13 cellular contexts compared by ENCODE assay signal in genomic region chr4:134202136-134202535, GRCh38. TPM values are rescaled to one million over a fixed set of nuclear protein-coding genes. Genes with fewer than 3 reads are reported as not detected.
A peak's percentile ranks its signal among the peaks of the same experiment; 100 is the strongest.
DNase-seq lines count a peak whose midpoint lies in the region; ATAC-seq and TF ChIP-seq lines count a peak whose summit lies in the region.
"Had no signal": no experiment of that assay in that cellular context is flagged by ENCODE, and none has a peak within 500 bp of the region (broad histone marks: within the 10 kb centered on the region; RNA-seq: fewer than 3 reads in every experiment).

No MANE protein-coding gene starts in this region.

- no peaks in the 10 kb centered on the region for H3K9me2 ChIP-seq in OCI-LY7 (ENCODE audit: insufficient read depth, low read length)

- H3K4me1 Mint-ChIP-seq in glutamatergic neuron (ENCODE audit: low read depth, unreplicated experiment): peaks cover 5% of the 10 kb centered on the region
- H3K4me1 Mint-ChIP-seq in activated naive CD8-positive, alpha-beta T cell treated with anti-CD3 and anti-CD28 coated beads for 36 hours: no peaks in the 10 kb centered on the region

- H3K27me3 ChIP-seq in BE2C: no peaks in the 10 kb centered on the region
- H3K27me3 ChIP-seq in psoas muscle (ENCODE audit: insufficient read depth in 3 of 3, low read length in 2 of 3): no peaks in the 10 kb centered on the region

- peaks cover 3% of the 10 kb centered on the region for H3K9me3 Mint-ChIP-seq in glutamatergic neuron (ENCODE audit: unreplicated experiment)
- peaks cover 3% of the 10 kb centered on the region for H3K9me3 Mint-ChIP-seq in activated naive CD8-positive, alpha-beta T cell treated with anti-CD3 and anti-CD28 coated beads for 36 hours

- H3K4me3 ChIP-seq in BE2C (ENCODE audit: low read depth, low read length): peak overlapping the region; percentile 72
- peak overlapping the region; percentile 75 for H3K4me3 ChIP-seq in SK-N-MC
- H3K4me3 ChIP-seq in psoas muscle: peak overlapping the region; percentile 68
- H3K4me3 ChIP-seq in OCI-LY7 (ENCODE audit: low read depth, low read length, poor library complexity, severe bottlenecking): no peak overlapping the region

- TF ChIP-seq CTCF in BE2C (IDR thresholded peaks at IDR 0.05; ENCODE audit: low read depth, low read length) (no peak), glutamatergic neuron (IDR thresholded peaks at IDR 0.05; ENCODE audit: partially characterized antibody, unreplicated experiment) (no peak), psoas muscle (IDR thresholded peaks at IDR 0.05) (no peak), OCI-LY7 (conservative IDR thresholded peaks at IDR 0.05; ENCODE audit: low read length) (no peak)

- no peak overlapping the region for H3K9ac ChIP-seq in SK-N-MC (ENCODE audit: insufficient read length)

- H3K27ac Mint-ChIP-seq in glutamatergic neuron (ENCODE audit: unreplicated experiment): no peak overlapping the region
- no peak overlapping the region for H3K27ac Mint-ChIP-seq in activated naive CD8-positive, alpha-beta T cell treated with anti-CD3 and anti-CD28 coated beads for 36 hours

- no peaks in the 10 kb centered on the region for H3K79me2 ChIP-seq in OCI-LY7 (ENCODE audit: insufficient read depth, low read depth, low read length)

- no peak for DNase-seq in BE2C
- DNase-seq in SK-N-MC (ENCODE audit: low read depth, low spot score): no peak
- DNase-seq in glutamatergic neuron: no peak
- DNase-seq in psoas muscle: no peak
- DNase-seq in OCI-LY7 (ENCODE audit: low spot score): no peak
- no peak for DNase-seq in activated naive CD8-positive, alpha-beta T cell treated with anti-CD3 and anti-CD28 coated beads for 36 hours
- DNase-seq: activated CD4-positive, alpha-beta T cell treated with anti-CD3 and anti-CD28 coated beads for 1 hour; AML-193; GF-D8; NCI-H187 treated with DMSO at 0.1 percent for 48 hours had no signal

- no peak for ATAC-seq in psoas muscle
- no peak for ATAC-seq in GM21619 (IDR thresholded peaks at IDR 0.05; ENCODE audit: unreplicated experiment)
- no peak for ATAC-seq in GM18867 (IDR thresholded peaks at IDR 0.05; ENCODE audit: unreplicated experiment)

- H3K27ac ChIP-seq in SK-N-MC (peak overlapping the region; percentile 38; the same call in 1 of the 2 replicates), psoas muscle (no peak overlapping the region), OCI-LY7 (ENCODE audit: low read depth, low read length, poor library complexity, severe bottlenecking) (no peak overlapping the region)
- H3K27ac ChIP-seq: HL-60 had no signal

- H3K36me3 ChIP-seq in BE2C: no peaks in the 10 kb centered on the region
- H3K36me3 ChIP-seq in SK-N-MC (ENCODE audit: insufficient read depth, low read length): no peaks in the 10 kb centered on the region; the same call in 1 of the 2 replicates
- no peaks in the 10 kb centered on the region for H3K36me3 ChIP-seq in psoas muscle (ENCODE audit: insufficient read depth in 1 of 2, low read depth in 1 of 2)
- H3K36me3 ChIP-seq in OCI-LY7 (ENCODE audit: insufficient read depth, low read length): no peaks in the 10 kb centered on the region

- POLR2A ChIA-PET in OCI-LY7 (lab: Charles Lee): no interaction called here

- intact Hi-C loops in psoas muscle (cut with DNase I) (no loop called here), OCI-LY7 (cut with micrococcal nuclease; ENCODE audit: unreplicated experiment) (no loop called here)

- H4K20me1 ChIP-seq in OCI-LY7 (ENCODE audit: insufficient read depth, low read length): no peaks in the 10 kb centered on the region

- H2AFZ ChIP-seq in OCI-LY7 (ENCODE audit: low read length): no peak overlapping the region

- no peak overlapping the region for H3K4me2 ChIP-seq in OCI-LY7 (ENCODE audit: low read length)

- H3K4me1 ChIP-seq in BE2C: no peaks in the 10 kb centered on the region
- no peaks in the 10 kb centered on the region for H3K4me1 ChIP-seq in psoas muscle
- no peaks in the 10 kb centered on the region for H3K4me1 ChIP-seq in OCI-LY7 (ENCODE audit: insufficient read depth, low read length, poor library complexity, severe bottlenecking)

- H3K27me3 Mint-ChIP-seq in glutamatergic neuron (ENCODE audit: unreplicated experiment): no peaks in the 10 kb centered on the region
- peaks cover 20% of the 10 kb centered on the region for H3K27me3 Mint-ChIP-seq in activated naive CD8-positive, alpha-beta T cell treated with anti-CD3 and anti-CD28 coated beads for 36 hours

- no peaks in the 10 kb centered on the region for H3K36me3 Mint-ChIP-seq in glutamatergic neuron (ENCODE audit: unreplicated experiment)
- no peaks in the 10 kb centered on the region for H3K36me3 Mint-ChIP-seq in activated naive CD8-positive, alpha-beta T cell treated with anti-CD3 and anti-CD28 coated beads for 36 hours

- CTCF ChIA-PET in OCI-LY7 (lab: Charles Lee; ENCODE audit: unreplicated experiment): no interaction called here

- peak overlapping the region; percentile 30 for H3K4me3 Mint-ChIP-seq in glutamatergic neuron (ENCODE audit: unreplicated experiment)
- no peak overlapping the region for H3K4me3 Mint-ChIP-seq in activated naive CD8-positive, alpha-beta T cell treated with anti-CD3 and anti-CD28 coated beads for 36 hours

- BruUV-seq in OCI-LY7 (replicated peaks; lab: Mats Ljungman, UMichigan): no TSS peak

- H3K9me3 ChIP-seq in BE2C (no peaks in the 10 kb centered on the region; the same call in 1 of the 2 replicates), SK-N-MC (ENCODE audit: low read depth, low read length) (no peaks in the 10 kb centered on the region), psoas muscle (no peaks in the 10 kb centered on the region), OCI-LY7 (ENCODE audit: low read length) (peaks cover 3% of the 10 kb centered on the region; the same call in 1 of the 2 replicates)

- WGBS in psoas muscle, 3 donors: 35 to 43% (median 38%) methylated on average over 6 of the region's 6 CpGs

RNA-seq across cellular contexts. Expression of gene PABPC4L, which starts 0.5 kb away (rescaled TPM):
- polyA plus RNA-seq in BE2C (2012; ENCODE audit: insufficient read depth, insufficient read length, low read depth): 1.7 TPM
- total RNA-seq in glutamatergic neuron (ENCODE audit: unreplicated experiment): 0.47 TPM
- total RNA-seq in psoas muscle: under 1 TPM; 0.23 to 0.75 (median 0.35) TPM
- under 1 TPM; 0.14 to 0.20 (median 0.18) TPM for polyA plus RNA-seq in psoas muscle
- not detected in 2 replicates for total RNA-seq in OCI-LY7 (2014; rRNA removed; shearing (Covaris generic))
- not detected in 2 replicates for total RNA-seq in OCI-LY7 (2022)
- not detected for total RNA-seq in activated naive CD8-positive, alpha-beta T cell treated with anti-CD3 and anti-CD28 coated beads for 36 hours
